8 cellular contexts compared by ENCODE assay signal in the genomic region with DNA sequence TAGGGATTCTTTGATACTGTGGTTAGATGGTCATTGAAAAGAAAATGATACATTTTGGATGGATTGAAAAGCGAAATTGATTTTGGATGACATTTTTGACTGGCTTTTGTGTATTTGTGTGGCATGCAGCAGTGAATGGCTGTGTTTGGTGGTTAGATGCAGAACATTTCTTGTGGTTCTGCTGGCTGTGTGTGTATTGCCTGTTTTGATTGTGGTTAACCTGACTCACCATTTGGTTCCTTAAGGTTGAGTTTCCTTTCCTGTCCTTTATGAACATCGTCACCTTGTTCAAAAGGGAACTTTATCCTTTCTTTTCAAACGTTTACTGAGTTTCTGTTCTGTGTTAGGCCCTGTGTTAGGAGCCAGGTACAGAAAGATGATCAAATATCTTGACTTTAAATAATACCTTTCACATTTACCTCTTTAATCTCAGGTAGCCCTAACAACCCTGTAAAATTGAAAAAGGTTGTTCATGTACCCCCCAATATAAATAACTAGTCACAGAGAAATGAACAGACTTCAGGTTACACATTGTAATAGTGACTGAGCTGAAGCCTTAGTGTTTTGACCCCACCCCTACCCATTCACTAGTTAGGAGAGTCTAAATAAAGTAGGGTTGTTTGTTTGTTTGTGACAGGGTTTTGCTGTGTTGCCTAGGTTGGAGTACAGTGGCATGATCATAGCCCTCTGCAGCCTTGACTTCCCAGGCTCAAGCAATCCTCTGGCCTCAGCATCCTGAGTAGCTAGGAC.
A peak's percentile ranks its signal among the peaks of the same experiment; 100 is the strongest.
DNase-seq lines count a peak whose midpoint lies in the region.

No MANE protein-coding gene starts in this region.

- in situ Hi-C loops in KBM-7 (cut with MboI; ENCODE audit: low pct_unique_long_range_greater_than_20kb, low sequenced_read_pairs), result no loop called here

- no peak overlapping the region for H3K9ac ChIP-seq in adipocyte (ENCODE audit: low read length)

- H3K4me3 ChIP-seq in adipocyte (ENCODE audit: low read length), result no peak overlapping the region

- DNase-seq in activated gamma-delta T cell treated with Interleukin-2 at 50 U/mL for 16 hours, result peak; percentile 35
- no peak for DNase-seq in activated gamma-delta T cell (lab: John Stamatoyannopoulos, UW)
- peak; percentile 69 for DNase-seq in KBM-7
- peak; percentile 35 for DNase-seq in adipocyte (ENCODE audit: low read depth)
- DNase-seq in stimulated activated CD4-positive, alpha-beta T cell treated with anti-CD3 and anti-CD28 coated beads, Interleukin-2, amount 100 ng/mL, for 4 hours (ENCODE audit: low read depth), result peak; percentile 18
- no peak for DNase-seq in NCI-H1105 treated with DMSO at 0.1 percent for 48 hours (lab: John Stamatoyannopoulos, UW)
- DNase-seq in NCI-H2107 treated with DMSO at 0.1 percent for 48 hours (lab: John Stamatoyannopoulos, UW; ENCODE audit: unreplicated experiment), result no peak
- DNase-seq in NCI-H1048 (lab: John Stamatoyannopoulos, UW), result no peak

- H3K36me3 ChIP-seq in adipocyte (ENCODE audit: control insufficient read depth, insufficient read depth, low read length, severe bottlenecking), result no peaks in the 10 kb centered on the region

- no peaks in the 10 kb centered on the region for H3K9me3 ChIP-seq in adipocyte (ENCODE audit: control insufficient read depth, low read length)

- no peaks in the 10 kb centered on the region for H3K27me3 ChIP-seq in adipocyte (replicated peaks; ENCODE audit: control insufficient read depth, insufficient read depth, low read length)

- H3K4me1 ChIP-seq in adipocyte (ENCODE audit: control insufficient read depth, insufficient read depth, low read length), result peaks cover 37% of the 10 kb centered on the region

Comparison
In these comparisons a context has a peak if more than half of its experiments do, and no peak if none do; other contexts are left out.
1. DNase-seq: peak in activated gamma-delta T cell treated with Interleukin-2 at 50 U/mL for 16 hours (single experiment), KBM-7 (single experiment), adipocyte (single experiment) and stimulated activated CD4-positive, alpha-beta T cell treated with anti-CD3 and anti-CD28 coated beads, Interleukin-2, amount 100 ng/mL, for 4 hours (single experiment); none in activated gamma-delta T cell (single experiment), NCI-H1105 treated with DMSO at 0.1 percent for 48 hours (single experiment), NCI-H2107 treated with DMSO at 0.1 percent for 48 hours (single experiment) and NCI-H1048 (single experiment).